Comparison of ENCODE assay signal across 1 cellular context in genomic region chr6:142030115-142030619, GRCh38.
TF ChIP-seq lines count a peak whose summit lies in the region.

No MANE protein-coding gene starts in this region.

TF ChIP-seq in K562, 482 proteins besides CTCF, POLR2A, EP300 and RAD21 (continued from another document and continues in another):
- TF ChIP-seq STAG1 (CRISPR knock-in tag; IDR thresholded peaks at IDR 0.05; ENCODE audit: borderline replicate concordance) (no peak), EP400 (IDR thresholded peaks at IDR 0.05) (peak; percentile 78), ZNF124 (CRISPR knock-in tag; IDR thresholded peaks at IDR 0.05) (no peak), MAZ (CRISPR knock-in tag; conservative IDR thresholded peaks at IDR 0.05 in 1 of 2, IDR thresholded peaks at IDR 0.05 in 1 of 2) (peak in 1 of 2 experiments; percentile 59; a peak in 1 of 4 replicates), RBBP5 (IDR thresholded peaks at IDR 0.05; ENCODE audit: borderline replicate concordance, insufficient read depth, low read length, poor library complexity, severe bottlenecking) (peak; percentile 66), TRIM24 (IDR thresholded peaks at IDR 0.05) (0 out of 4 replicates have a peak, but pooled peaks of 1 of the 2 experiments have one; percentile 12), EGR1 (conservative IDR thresholded peaks at IDR 0.05) (peak; percentile 89), JUND (IDR thresholded peaks at IDR 0.05; ENCODE audit: borderline replicate concordance, low read depth, low read length) (peak; percentile 13; the same call in 1 of the 2 replicates), JUND (tag; IDR thresholded peaks at IDR 0.05; ENCODE audit: borderline replicate concordance, low read depth, low read length) (no peak), CC2D1A (IDR thresholded peaks at IDR 0.05) (peak; percentile 54), ID3 (CRISPR knock-in tag; IDR thresholded peaks at IDR 0.05) (no peak), ID3 (tag; IDR thresholded peaks at IDR 0.05) (no peak), MYBL2 (IDR thresholded peaks at IDR 0.05; ENCODE audit: low read depth) (no peak), MYBL2 (CRISPR knock-in tag; IDR thresholded peaks at IDR 0.05; ENCODE audit: borderline replicate concordance) (no peak), DACH1 (IDR thresholded peaks at IDR 0.05; ENCODE audit: partially characterized antibody) (peak; percentile 71), CTBP1 (IDR thresholded peaks at IDR 0.05; ENCODE audit: borderline replicate concordance) (peak; percentile 65; the same call in 1 of the 2 replicates), PHF8 (IDR thresholded peaks at IDR 0.05; ENCODE audit: borderline replicate concordance, low read length) (peak; percentile 46; the same call in 1 of the 2 replicates), TCF7L2 (IDR thresholded peaks at IDR 0.05; ENCODE audit: low read depth, low read length) (no peak), ATF7 (IDR thresholded peaks at IDR 0.05) (no peak), TSHZ1 (CRISPR knock-in tag; IDR thresholded peaks at IDR 0.05) (no peak), PHF20 (IDR thresholded peaks at IDR 0.05; ENCODE audit: partially characterized antibody) (peak; percentile 67), ETV5 (CRISPR knock-in tag; IDR thresholded peaks at IDR 0.05; ENCODE audit: low read depth) (0 out of 2 replicates have a peak, but pooled peaks have one; percentile 51), RFX7 (CRISPR knock-in tag; IDR thresholded peaks at IDR 0.05) (no peak), FOXM1 (IDR thresholded peaks at IDR 0.05; ENCODE audit: low read depth) (0 out of 2 replicates have a peak, but pooled peaks have one; percentile 51), FOXM1 (CRISPR knock-in tag; IDR thresholded peaks at IDR 0.05; ENCODE audit: low read depth) (no peak), MEIS2 (IDR thresholded peaks at IDR 0.05; ENCODE audit: partially characterized antibody) (peak; percentile 63), PBX2 (CRISPR knock-in tag; IDR thresholded peaks at IDR 0.05; ENCODE audit: low read depth) (no peak), PBX2 (tag; conservative IDR thresholded peaks at IDR 0.05; ENCODE audit: low read depth) (peak; percentile 26; the same call in 1 of the 2 replicates), TRIM25 (IDR thresholded peaks at IDR 0.05; ENCODE audit: borderline replicate concordance) (no peak), NKRF (IDR thresholded peaks at IDR 0.05; ENCODE audit: borderline replicate concordance) (peak; percentile 51), MGA (IDR thresholded peaks at IDR 0.05) (peak; percentile 91), ARID1B (IDR thresholded peaks at IDR 0.05) (0 out of 2 replicates have a peak, but pooled peaks have one; percentile 7), ZFP30 (CRISPR knock-in tag; IDR thresholded peaks at IDR 0.05; ENCODE audit: borderline replicate concordance) (no peak), RCOR1 (IDR thresholded peaks at IDR 0.05; ENCODE audit: borderline replicate concordance in 1 of 2, low read depth in 2 of 2, low read length in 2 of 2) (peak in 1 of 2 experiments; percentile 53; a peak in 1 of 4 replicates), ETV1 (tag; conservative IDR thresholded peaks at IDR 0.05; ENCODE audit: low read depth) (peak; percentile 48; the same call in 1 of the 2 replicates), CREM (IDR thresholded peaks at IDR 0.05; ENCODE audit: low read depth) (0 out of 2 replicates have a peak, but pooled peaks have one; percentile 13), HNRNPUL1 (IDR thresholded peaks at IDR 0.05; ENCODE audit: low read length) (no peak), PHB (CRISPR knock-in tag; IDR thresholded peaks at IDR 0.05) (no peak), ZC3H8 (IDR thresholded peaks at IDR 0.05) (no peak), ZNF311 (CRISPR knock-in tag; IDR thresholded peaks at IDR 0.05) (no peak), ZBTB7A (IDR thresholded peaks at IDR 0.05; ENCODE audit: borderline replicate concordance, control insufficient read depth, low read depth, low read length) (peak; percentile 61; the same call in 1 of the 2 replicates)
